Comparison of ENCODE assay signal across 14 cellular contexts in genomic region chr14:102232348-102232625, GRCh38.
DNase-seq lines count a peak whose midpoint lies in the region; ATAC-seq and TF ChIP-seq lines count a peak whose summit lies in the region.
"Had no signal": no experiment of that assay in that cellular context is flagged by ENCODE, and none has a peak within 500 bp of the region (broad histone marks: within the 10 kb centered on the region; RNA-seq: fewer than 3 reads in every experiment).

No MANE protein-coding gene starts in this region.

- H3K4me2 ChIP-seq in H9 (ENCODE audit: insufficient read depth, insufficient read length, low read length) = no peak overlapping the region

- H3K9ac ChIP-seq in H9 (ENCODE audit: extremely low read depth, insufficient read length, low read length) = no peak overlapping the region
- H3K9ac ChIP-seq in endodermal cell (ENCODE audit: extremely low read depth, low read length, poor library complexity, severe bottlenecking) = no peak overlapping the region

- H3K79me2 ChIP-seq in H9 (ENCODE audit: insufficient read depth, low read length) = no peaks in the 10 kb centered on the region

- H3K56ac ChIP-seq in H9 (ENCODE audit: insufficient read length, low read depth, low read length) = no peak overlapping the region

- H2BK15ac ChIP-seq in H9 (ENCODE audit: low read depth, low read length) = no peak overlapping the region

- no peak overlapping the region for H3K27ac ChIP-seq in H9 (ENCODE audit: insufficient read length, low read depth, low read length)
- no peak overlapping the region for H3K27ac ChIP-seq in brain microvascular endothelial cell
- no peak overlapping the region for H3K27ac ChIP-seq in endodermal cell (ENCODE audit: low read depth, low read length)

- H2AFZ ChIP-seq in H9 (ENCODE audit: low read length) = no peak overlapping the region

- DNase-seq in BE2C (no peak), H9 (no peak), brain microvascular endothelial cell (no peak), endodermal cell (peak; percentile 47), mesenteric fat pad (ENCODE audit: low spot score) (no peak), Ammon's horn (ENCODE audit: low spot score) (no peak)
- DNase-seq in activated CD4-positive, alpha-beta memory T cell treated with anti-CD3 and anti-CD28 coated beads for 36 hours = no peak
- DNase-seq: 8988T; AML-193; Calu3; CD4-positive, alpha-beta T cell; DMS 273 treated with DMSO at 0.1 percent for 48 hours had no signal

- no peak overlapping the region for H4K91ac ChIP-seq in H9 (ENCODE audit: insufficient read length, low read depth, low read length)

- no peak overlapping the region for H3K18ac ChIP-seq in H9 (ENCODE audit: insufficient read length, low read depth, low read length)

- CTCF ChIA-PET in activated CD4-positive, alpha-beta memory T cell treated with anti-CD3 and anti-CD28 coated beads for 36 hours (lab: Charles Lee) = interaction anchor here (1.2 to 2.0 kb wide), 3 partner anchors 82 to 85 kb away, joined by 3 to 7 read pairs (median 4); no protein-coding TSS in a partner anchor

- intact Hi-C loops in activated CD4-positive, alpha-beta memory T cell treated with anti-CD3 and anti-CD28 coated beads for 36 hours (cut with micrococcal nuclease) = no loop called here

- peak; percentile 18; the same call in 1 of the 2 replicates for TF ChIP-seq CTCF in BE2C (IDR thresholded peaks at IDR 0.05; ENCODE audit: low read depth, low read length)
- TF ChIP-seq CTCF in H9 (conservative IDR thresholded peaks at IDR 0.05) = 0 out of 3 replicates have a peak, but pooled peaks have one; percentile 24
- peak; percentile 2 for TF ChIP-seq CTCF in brain microvascular endothelial cell (IDR thresholded peaks at IDR 0.05; ENCODE audit: low read depth, low read length, missing control alignments)
- peak; percentile 18 for TF ChIP-seq CTCF in endodermal cell (conservative IDR thresholded peaks at IDR 0.05)

- no peaks in the 10 kb centered on the region for H3K23me2 ChIP-seq in H9 (ENCODE audit: insufficient read length, low read depth, low read length, poor library complexity, severe bottlenecking)

- ATAC-seq in GM18873 (IDR thresholded peaks at IDR 0.05; ENCODE audit: low FRiP score, unreplicated experiment) = no peak
- ATAC-seq: GM12878 had no signal

- POLR2A ChIA-PET in activated CD4-positive, alpha-beta memory T cell treated with anti-CD3 and anti-CD28 coated beads for 36 hours (lab: Charles Lee) = no interaction called here

- in situ Hi-C loops in brain microvascular endothelial cell (cut with HindIII; ENCODE audit: low pct_ligation_motif_present, low sequenced_read_pairs) = loop anchor here (10.0 kb wide), 1 partner anchor 83 kb away; the partner anchor contains the start of gene ZNF839

- no peaks in the 10 kb centered on the region for H3K9me3 Mint-ChIP-seq in H9
- no peaks in the 10 kb centered on the region for H3K9me3 Mint-ChIP-seq in endodermal cell
- H3K9me3 Mint-ChIP-seq in activated CD4-positive, alpha-beta memory T cell treated with anti-CD3 and anti-CD28 coated beads for 36 hours = no peaks in the 10 kb centered on the region
- H3K9me3 Mint-ChIP-seq: CD4-positive, alpha-beta T cell had no signal

- H3K4me1 ChIP-seq in BE2C (peaks cover 17% of the 10 kb centered on the region), H9 (ENCODE audit: insufficient read depth, low read length) (no peaks in the 10 kb centered on the region), endodermal cell (ENCODE audit: control insufficient read depth, insufficient read depth, low read length) (peaks cover 8% of the 10 kb centered on the region)

- H4K20me1 ChIP-seq in H9 (ENCODE audit: control insufficient read depth, insufficient read depth, insufficient read length) = no peaks in the 10 kb centered on the region

- H4K8ac ChIP-seq in H9 (replicated peaks; ENCODE audit: insufficient read length, low read depth, low read length) = no peak overlapping the region

- no peak overlapping the region for H3K4ac ChIP-seq in H9 (ENCODE audit: low read depth, low read length)

- H3K23ac ChIP-seq in H9 (ENCODE audit: insufficient read length, low read depth, low read length) = no peak overlapping the region

- H3K9me3 ChIP-seq in BE2C (no peaks in the 10 kb centered on the region), H9 (ENCODE audit: control insufficient read depth, low read depth, low read length) (no peaks in the 10 kb centered on the region), endodermal cell (ENCODE audit: control insufficient read depth, low read length) (no peaks in the 10 kb centered on the region)

- no peak overlapping the region for H2BK12ac ChIP-seq in H9 (ENCODE audit: insufficient read length, low read depth, low read length)

- H2AK5ac ChIP-seq in H9 (ENCODE audit: insufficient read length, low read length) = no peak overlapping the region

- H3K14ac ChIP-seq in H9 (ENCODE audit: insufficient read depth, low read length) = no peak overlapping the region

- H2BK120ac ChIP-seq in H9 (ENCODE audit: low read depth, low read length, poor library complexity, severe bottlenecking) = no peak overlapping the region

- H3K4me1 Mint-ChIP-seq in H9 = no peaks in the 10 kb centered on the region
- peaks cover 1% of the 10 kb centered on the region for H3K4me1 Mint-ChIP-seq in endodermal cell
- no peaks in the 10 kb centered on the region for H3K4me1 Mint-ChIP-seq in activated CD4-positive, alpha-beta memory T cell treated with anti-CD3 and anti-CD28 coated beads for 36 hours (ENCODE audit: low read depth)

- no peaks in the 10 kb centered on the region for H3K79me1 ChIP-seq in H9 (ENCODE audit: insufficient read depth, low read depth, low read length, poor library complexity, severe bottlenecking)

- no peak overlapping the region for H2BK20ac ChIP-seq in H9 (ENCODE audit: low read depth, low read length, poor library complexity, severe bottlenecking)

- no peaks in the 10 kb centered on the region for H3K27me3 ChIP-seq in BE2C
- no peaks in the 10 kb centered on the region for H3K27me3 ChIP-seq in H9 (ENCODE audit: insufficient read depth, low read length)
- H3K27me3 ChIP-seq in brain microvascular endothelial cell (replicated peaks) = no peaks in the 10 kb centered on the region
- H3K27me3 ChIP-seq in endodermal cell (ENCODE audit: control insufficient read depth, insufficient read depth, low read length, poor library complexity, severe bottlenecking) = no peaks in the 10 kb centered on the region

- H3K36me3 ChIP-seq in BE2C = peaks cover 53% of the 10 kb centered on the region
- peaks cover 13% of the 10 kb centered on the region for H3K36me3 ChIP-seq in brain microvascular endothelial cell (replicated peaks)
- H3K36me3 ChIP-seq in endodermal cell (ENCODE audit: control insufficient read depth, insufficient read depth, low read length) = peaks cover 10% of the 10 kb centered on the region

- no peak overlapping the region for H4K5ac ChIP-seq in H9 (ENCODE audit: insufficient read length, low read depth, low read length)

- no CpG with 5 or more reads among the region's 9 CpGs for WGBS in H9 (ENCODE audit: extremely low coverage, insufficient read length, low lambda C conversion rate)
- 95% methylated on average over 8 to 9 of the region's 9 CpGs for WGBS in endodermal cell (ENCODE audit: insufficient coverage in 1 of 2, insufficient read length in 1 of 2), 2 experiments

- H2BK5ac ChIP-seq in H9 (ENCODE audit: insufficient read length, low read length) = no peak overlapping the region

- H3K27me3 Mint-ChIP-seq in H9 (ENCODE audit: low read depth) = no peaks in the 10 kb centered on the region; the same call in 1 of the 2 replicates
- H3K27me3 Mint-ChIP-seq in endodermal cell (ENCODE audit: insufficient read depth) = no peaks in the 10 kb centered on the region
- no peaks in the 10 kb centered on the region for H3K27me3 Mint-ChIP-seq in activated CD4-positive, alpha-beta memory T cell treated with anti-CD3 and anti-CD28 coated beads for 36 hours
- H3K27me3 Mint-ChIP-seq: CD4-positive, alpha-beta T cell had no signal

- H3K27ac Mint-ChIP-seq in H9 (no peak overlapping the region), endodermal cell (no peak overlapping the region)
- H3K27ac Mint-ChIP-seq in activated CD4-positive, alpha-beta memory T cell treated with anti-CD3 and anti-CD28 coated beads for 36 hours = no peak overlapping the region
- H3K27ac Mint-ChIP-seq: CD4-positive, alpha-beta T cell had no signal

- no peak overlapping the region for H3K4me3 ChIP-seq in BE2C (ENCODE audit: low read depth, low read length)
- no peak overlapping the region for H3K4me3 ChIP-seq in brain microvascular endothelial cell (ENCODE audit: low read depth, low read length)
- H3K4me3 ChIP-seq in endodermal cell (ENCODE audit: low read length) = no peak overlapping the region
- H3K4me3 ChIP-seq: GM12878 had no signal

- no peak overlapping the region for H3T11ph ChIP-seq in H9 (ENCODE audit: low read length)

- H3K36me3 Mint-ChIP-seq in H9 (ENCODE audit: insufficient read depth in 1 of 3, low read depth in 3 of 3) (no peaks in the 10 kb centered on the region), endodermal cell (ENCODE audit: low read depth) (peaks cover 37% of the 10 kb centered on the region)
- H3K36me3 Mint-ChIP-seq in activated CD4-positive, alpha-beta memory T cell treated with anti-CD3 and anti-CD28 coated beads for 36 hours = no peaks in the 10 kb centered on the region

- no peak overlapping the region for H3K4me3 Mint-ChIP-seq in H9
- no peak overlapping the region for H3K4me3 Mint-ChIP-seq in endodermal cell
- H3K4me3 Mint-ChIP-seq in activated CD4-positive, alpha-beta memory T cell treated with anti-CD3 and anti-CD28 coated beads for 36 hours = no peak overlapping the region
- H3K4me3 Mint-ChIP-seq: CD4-positive, alpha-beta T cell had no signal
